In the genomic region with DNA sequence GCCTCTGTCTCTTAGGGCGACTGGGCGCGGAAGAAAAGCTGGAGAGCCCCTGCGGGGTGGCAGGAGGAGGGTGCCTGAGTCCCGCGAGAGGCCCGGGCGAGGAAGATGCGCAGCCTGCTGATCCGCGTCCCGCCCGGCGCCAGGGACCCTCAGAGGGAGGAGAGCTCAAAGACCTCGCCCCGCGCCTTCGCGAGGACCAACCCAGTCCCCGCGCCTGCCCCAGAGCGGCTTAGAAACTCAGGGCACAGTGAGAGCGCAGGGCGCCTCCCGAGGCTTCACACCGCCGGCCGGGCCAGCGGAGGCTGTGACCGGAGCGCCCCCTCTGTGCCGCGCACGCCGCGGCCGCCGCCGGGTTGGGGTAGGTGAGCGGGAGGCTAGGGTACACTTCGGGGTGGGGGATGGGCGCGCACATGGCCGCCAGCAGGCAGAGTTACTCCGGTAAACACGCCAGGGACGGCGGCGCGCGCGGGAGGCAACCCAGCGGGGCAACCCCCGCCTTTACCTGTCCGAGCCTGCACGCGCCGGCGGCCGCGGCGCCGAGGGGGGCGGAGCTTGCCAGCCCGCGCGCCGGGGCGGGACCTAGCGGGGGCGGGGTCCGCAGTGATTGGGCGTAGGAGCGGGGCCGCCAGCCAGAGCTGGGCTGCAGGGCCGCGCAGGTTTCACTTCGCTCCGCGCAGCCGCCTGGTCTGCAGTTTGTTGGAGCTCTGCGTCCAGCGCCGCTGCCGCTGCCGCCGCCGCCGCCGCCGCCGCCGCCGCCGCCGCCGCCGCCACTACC, we compare ENCODE assay signal across 7 cellular contexts. TPM values are rescaled to one million over a fixed set of nuclear protein-coding genes. Genes with fewer than 3 reads are reported as not detected.
DNase-seq lines count a peak whose midpoint lies in the region; ATAC-seq and TF ChIP-seq lines count a peak whose summit lies in the region.

A gene with protein sequence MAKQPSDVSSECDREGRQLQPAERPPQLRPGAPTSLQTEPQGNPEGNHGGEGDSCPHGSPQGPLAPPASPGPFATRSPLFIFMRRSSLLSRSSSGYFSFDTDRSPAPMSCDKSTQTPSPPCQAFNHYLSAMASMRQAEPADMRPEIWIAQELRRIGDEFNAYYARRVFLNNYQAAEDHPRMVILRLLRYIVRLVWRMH (plus strand): TSS at position 662 of the 775 bp plus-strand sequence. CDS start 2,832 bp downstream, outside the sequence.

- DNase-seq in NCI-H187 treated with DMSO at 0.1 percent for 48 hours (lab: John Stamatoyannopoulos, UW) (peak; percentile 32), anterior cingulate cortex (lab: John Stamatoyannopoulos, UW) (peak; percentile 14 to 90 (median 76)), hepatic stellate cell (ENCODE audit: low spot score) (peak; percentile 88), retina (peak; percentile 91)

- ATAC-seq in GM18505 (IDR thresholded peaks at IDR 0.05; ENCODE audit: unreplicated experiment) (peak; percentile 50), HG02943 (IDR thresholded peaks at IDR 0.05; ENCODE audit: low read depth, unreplicated experiment) (peak; percentile 51)

- peak; percentile 68 for TF ChIP-seq POLR2A in GM18505 (IDR thresholded peaks at IDR 0.05; ENCODE audit: borderline replicate concordance, extremely low read depth, insufficient read depth, insufficient read length)

- intact Hi-C loops in T-helper 2 cell treated with Interferon-gamma antibody and Interleukin-4, amounts not matched to agents 100 ng/mL and 5 ng/mL, for 36 hours (cut with micrococcal nuclease) = loop anchor here (10.0 kb wide), 1 partner anchor 934 kb away; the partner anchor contains the start of gene TMEM87B

RNA-seq across cellular contexts. Expression of the gene that starts here (rescaled TPM):
- 12.6 and 18.0 TPM in 2 replicates for total RNA-seq in T-helper 2 cell treated with Interferon-gamma antibody and Interleukin-4, amounts not matched to agents 100 ng/mL and 5 ng/mL, for 36 hours

Comparison
In these comparisons a context has a peak if more than half of its experiments do, and no peak if none do; other contexts are left out.
1. Peak in every context shown above with its lines: DNase-seq and ATAC-seq.
2. DNase-seq: peak in every context shown above with its lines; median percentile 91 in retina; 88 in hepatic stellate cell; 76 in anterior cingulate cortex; 32 in NCI-H187 treated with DMSO at 0.1 percent for 48 hours.